In genomic region chr2:31260870-31261269, GRCh38 we compare ENCODE assay signal across 16 cellular contexts. TPM values are rescaled to one million over a fixed set of nuclear protein-coding genes. Genes with fewer than 3 reads are reported as not detected.
A peak's percentile ranks its signal among the peaks of the same experiment; 100 is the strongest.
DNase-seq lines count a peak whose midpoint lies in the region; FAIRE-seq and TF ChIP-seq lines count a peak whose summit lies in the region.
"Had no signal": no experiment of that assay in that cellular context is flagged by ENCODE, and none has a peak within 500 bp of the region (broad histone marks: within the 10 kb centered on the region; RNA-seq: fewer than 3 reads in every experiment).

No MANE protein-coding gene starts in this region.

- TF ChIP-seq EP300 in ovary (IDR thresholded peaks at IDR 0.05) = no peak

- no peak for FAIRE-seq in small intestine (lab: Jason Lieb, UNC)
- FAIRE-seq: A549, GM19239, H1 had no signal

- H3K9me3 ChIP-seq in small intestine (ENCODE audit: control insufficient read depth, low read depth) (no peaks in the 10 kb centered on the region), osteoblast (ENCODE audit: low read depth, low read length) (no peaks in the 10 kb centered on the region), ovary (no peaks in the 10 kb centered on the region)
- H3K9me3 ChIP-seq: A549 had no signal

- no peak for TF ChIP-seq CTCF in dorsolateral prefrontal cortex (IDR thresholded peaks at IDR 0.05 in 54 of 56, conservative IDR thresholded peaks at IDR 0.05 in 2 of 56; ENCODE audit: low read depth in 1 of 56, partially characterized antibody in 56 of 56)
- TF ChIP-seq CTCF in osteoblast (IDR thresholded peaks at IDR 0.05; ENCODE audit: extremely low read depth, low read depth, low read length) = no peak
- no peak for TF ChIP-seq CTCF in ovary (IDR thresholded peaks at IDR 0.05)

- intact Hi-C loops in dorsolateral prefrontal cortex (cut with DNase I) (no loop called here), ovary (cut with DNase I) (no loop called here)

- DNase-seq in dorsolateral prefrontal cortex (peak in 2 of 10 donors; percentile 51 to 61), midbrain (lab: John Stamatoyannopoulos, UW) (peak; percentile 56), small intestine (no peak), osteoblast (ENCODE audit: insufficient read length, low spot score, missing footprints) (no peak), ovary (no peak), NCI-H748 treated with DMSO at 0.1 percent for 48 hours (lab: John Stamatoyannopoulos, UW) (no peak)
- DNase-seq: CD8-positive, alpha-beta memory T cell; DMS53; GF-D8; HCEC 1CT; HFFc6 had no signal

- H3K4me3 ChIP-seq in dorsolateral prefrontal cortex (no peak overlapping the region), small intestine (ENCODE audit: low read depth in 1 of 2, low read length in 2 of 2) (no peak overlapping the region), osteoblast (ENCODE audit: insufficient read depth, low read length) (no peak overlapping the region), ovary (no peak overlapping the region)
- H3K4me3 ChIP-seq: A549 had no signal

- no peaks in the 10 kb centered on the region for H3K4me1 ChIP-seq in small intestine (ENCODE audit: control insufficient read depth in 2 of 2, insufficient read depth in 1 of 2, low read depth in 1 of 2, low read length in 1 of 2)
- no peaks in the 10 kb centered on the region for H3K4me1 ChIP-seq in osteoblast (ENCODE audit: insufficient read depth, low read length)
- no peaks in the 10 kb centered on the region for H3K4me1 ChIP-seq in ovary (ENCODE audit: insufficient read depth)
- H3K4me1 ChIP-seq: A549 had no signal

- H3K4me2 ChIP-seq in osteoblast (ENCODE audit: insufficient read depth, low read length) = no peak overlapping the region
- H3K4me2 ChIP-seq: A549 had no signal

- TF ChIP-seq POLR2A in ovary (IDR thresholded peaks at IDR 0.05) = no peak

- H4K20me1 ChIP-seq in osteoblast (ENCODE audit: insufficient read depth, low read length) = no peaks in the 10 kb centered on the region

- H3K27ac ChIP-seq in angular gyrus (ENCODE audit: low read depth, low read length) = peak overlapping the region; percentile 54
- H3K27ac ChIP-seq in dorsolateral prefrontal cortex = peak overlapping the region in 54 of 59 donors; percentile 0 to 88 (median 70)
- H3K27ac ChIP-seq in small intestine (ENCODE audit: low read depth in 1 of 2, low read length in 1 of 2) = no peak overlapping the region
- no peak overlapping the region for H3K27ac ChIP-seq in osteoblast (ENCODE audit: low read depth, low read length)
- H3K27ac ChIP-seq in ovary = no peak overlapping the region
- H3K27ac ChIP-seq: A549 had no signal

- no peak overlapping the region for H2AFZ ChIP-seq in osteoblast (ENCODE audit: low read length)

- 83 to 87% (median 86%) methylated on average over 4 of the region's 4 CpGs for WGBS in small intestine, 3 donors
- WGBS in ovary, 3 donors = 88 to 89% (median 89%) methylated on average over 3 to 4 of the region's 4 CpGs

- H3K27me3 ChIP-seq in dorsolateral prefrontal cortex (no peaks in the 10 kb centered on the region), small intestine (ENCODE audit: control insufficient read depth in 2 of 2, insufficient read depth in 2 of 2, low read length in 2 of 2) (no peaks in the 10 kb centered on the region), osteoblast (ENCODE audit: insufficient read depth, low read length) (no peaks in the 10 kb centered on the region), ovary (no peaks in the 10 kb centered on the region)

- no peaks in the 10 kb centered on the region for H3K79me2 ChIP-seq in osteoblast (ENCODE audit: insufficient read depth, low read length)

- H3K36me3 ChIP-seq in small intestine (ENCODE audit: control insufficient read depth in 2 of 2, insufficient read depth in 2 of 2, low read length in 2 of 2) (no peaks in the 10 kb centered on the region), osteoblast (ENCODE audit: insufficient read depth, low read length) (peaks cover 4% of the 10 kb centered on the region), ovary (no peaks in the 10 kb centered on the region)

RNA-seq across cellular contexts. Expression of gene EHD3, which starts 26.9 kb away (rescaled TPM):
- 100 to 1,000 TPM in 46 of 120 experiments, 10 to 100 TPM in 74; 35.8 to 122 (median 93.2) TPM for total RNA-seq in dorsolateral prefrontal cortex
- 1 to 10 TPM in 2 of 3 donors, under 1 TPM in 1; 0.22 to 2.7 (median 1.1) TPM for polyA plus RNA-seq in small intestine
- 16.3 and 17.4 TPM in 2 replicates for total RNA-seq in osteoblast
- total RNA-seq in ovary = 1 to 10 TPM; 2.9 to 5.8 (median 3.5) TPM
- 10 to 100 TPM in 1 of 2 donors, 1 to 10 TPM in 1; 2.8 to 10.6 TPM for polyA plus RNA-seq in ovary

RNA-seq across cellular contexts. Expression of gene CAPN14, which starts 43.6 kb away (rescaled TPM):
- 1 to 10 TPM in 85 of 120 experiments, under 1 TPM in 35; 0.26 to 3.4 (median 1.3) TPM for total RNA-seq in dorsolateral prefrontal cortex
- polyA plus RNA-seq in small intestine = under 1 TPM in 1 of 3 donors, not detected in 2; 0.06 TPM
- total RNA-seq in osteoblast = under 0.01 TPM in 2 replicates
- under 1 TPM in 5 of 7 donors, not detected in 2; 0.05 to 0.23 (median 0.08) TPM for total RNA-seq in ovary
- polyA plus RNA-seq in ovary = under 1 TPM; 0.05 TPM
- polyA plus RNA-seq: CD14-positive monocyte, H1 had no signal

Comparison
In these comparisons a context has a peak if more than half of its experiments do, and no peak if none do; other contexts are left out.
1. H3K27ac ChIP-seq: peak in angular gyrus (single experiment) and dorsolateral prefrontal cortex (54 of 59); none in small intestine (0 of 2), osteoblast (single experiment) and ovary (0 of 2).